20 cellular contexts compared by ENCODE assay signal in the genomic region with DNA sequence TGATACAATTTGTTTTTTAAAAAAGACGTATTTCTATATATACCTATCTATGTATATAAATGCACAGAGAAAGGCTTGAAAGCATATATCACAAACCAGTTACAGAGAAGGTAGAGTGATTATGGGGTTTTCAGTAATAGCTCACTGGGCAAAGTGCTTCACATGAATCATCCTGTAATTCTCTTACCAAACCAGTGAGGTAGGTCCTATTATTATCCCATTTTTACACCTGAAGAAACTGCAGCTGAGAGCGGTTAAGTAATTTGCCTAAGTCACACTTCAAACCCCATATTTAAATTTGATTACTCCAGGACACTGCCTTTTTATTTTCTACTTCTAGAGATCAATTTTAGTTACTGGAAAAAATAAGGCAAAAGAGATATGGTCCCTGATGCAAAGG. TPM values are rescaled to one million over a fixed set of nuclear protein-coding genes. Genes with fewer than 3 reads are reported as not detected.
DNase-seq lines count a peak whose midpoint lies in the region; TF ChIP-seq lines count a peak whose summit lies in the region.
"Had no signal": no experiment of that assay in that cellular context is flagged by ENCODE, and none has a peak within 500 bp of the region (broad histone marks: within the 10 kb centered on the region; RNA-seq: fewer than 3 reads in every experiment).

No MANE protein-coding gene starts in this region.

- H3K27ac Mint-ChIP-seq in CD14-positive monocyte = no peak overlapping the region
- H3K27ac Mint-ChIP-seq: activated CD4-positive, alpha-beta T cell treated with anti-CD3 and anti-CD28 coated beads, Interleukin-2, amount 10 ng/mL, durations not matched to agents 24 days and 14 days; activated T-cell treated with anti-CD3 and anti-CD28 coated beads, Interleukin-2, amount 50 U/mL, for 72 hours; naive thymus-derived CD8-positive, alpha-beta T cell had no signal

- no peak overlapping the region for H4K8ac ChIP-seq in mesenchymal stem cell (ENCODE audit: low read length)

- no peaks in the 10 kb centered on the region for H3K9me2 ChIP-seq in SU-DHL-6 (replicated peaks; ENCODE audit: insufficient read depth, low read length)

- no peaks in the 10 kb centered on the region for H3K9me3 Mint-ChIP-seq in CD14-positive monocyte
- H3K9me3 Mint-ChIP-seq: activated CD4-positive, alpha-beta T cell treated with anti-CD3 and anti-CD28 coated beads, Interleukin-2, amount 10 ng/mL, durations not matched to agents 24 days and 14 days; activated T-cell treated with anti-CD3 and anti-CD28 coated beads, Interleukin-2, amount 50 U/mL, for 72 hours; IgD-negative memory B cell; naive thymus-derived CD8-positive, alpha-beta T cell had no signal

- no peaks in the 10 kb centered on the region for H3K27me3 ChIP-seq in SU-DHL-6 (ENCODE audit: low read length)
- H3K27me3 ChIP-seq in mesenchymal stem cell (ENCODE audit: control insufficient read depth in 1 of 2, insufficient read depth in 1 of 2, low read length in 2 of 2) = no peaks in the 10 kb centered on the region

- peak overlapping the region; percentile 79 for H2AK5ac ChIP-seq in mesenchymal stem cell (ENCODE audit: low read length, severe bottlenecking)

- no peak overlapping the region for H3K4me3 ChIP-seq in GM12865 (ENCODE audit: low read depth, low read length)
- no peak overlapping the region for H3K4me3 ChIP-seq in SU-DHL-6 (ENCODE audit: insufficient read depth, low read length, poor library complexity, severe bottlenecking)
- no peak overlapping the region for H3K4me3 ChIP-seq in mesenchymal stem cell (ENCODE audit: insufficient read depth in 1 of 2, low read depth in 1 of 2, low read length in 2 of 2)
- H3K4me3 ChIP-seq: HAP-1, SK-N-MC had no signal

- H3K36me3 ChIP-seq in SU-DHL-6 (ENCODE audit: low read length) = peaks cover 5% of the 10 kb centered on the region; the same call in 1 of the 2 replicates
- peaks cover 0 to 45% of the 10 kb centered on the region in 2 experiments for H3K36me3 ChIP-seq in mesenchymal stem cell (ENCODE audit: control insufficient read depth in 1 of 2, insufficient read depth in 2 of 2, low read depth in 1 of 2, low read length in 2 of 2)

- H3K4ac ChIP-seq in mesenchymal stem cell (ENCODE audit: low read depth in 1 of 2, low read length in 2 of 2) = no peak overlapping the region

- no peak overlapping the region for H2AFZ ChIP-seq in SU-DHL-6 (ENCODE audit: low read depth, low read length, severe bottlenecking)
- no peak overlapping the region for H2AFZ ChIP-seq in mesenchymal stem cell (ENCODE audit: low read depth, low read length)

- no peak overlapping the region for H2BK12ac ChIP-seq in mesenchymal stem cell (ENCODE audit: low read length in 2 of 2)

- H3K9me3 ChIP-seq in SU-DHL-6 (ENCODE audit: insufficient read depth, low read length) (no peaks in the 10 kb centered on the region), mesenchymal stem cell (ENCODE audit: control insufficient read depth, low read length) (no peaks in the 10 kb centered on the region)
- H3K9me3 ChIP-seq: HAP-1 had no signal

- no peaks in the 10 kb centered on the region for H3K27me3 Mint-ChIP-seq in CD14-positive monocyte (ENCODE audit: low read depth in 3 of 3)
- H3K27me3 Mint-ChIP-seq: activated CD4-positive, alpha-beta T cell treated with anti-CD3 and anti-CD28 coated beads, Interleukin-2, amount 10 ng/mL, durations not matched to agents 24 days and 14 days; IgD-negative memory B cell; naive thymus-derived CD8-positive, alpha-beta T cell had no signal

- no peaks in the 10 kb centered on the region for H4K20me1 ChIP-seq in SU-DHL-6 (ENCODE audit: low read depth, low read length)

- H3K79me2 ChIP-seq in SU-DHL-6 (ENCODE audit: insufficient read depth, low read length) = peaks cover 4% of the 10 kb centered on the region; the same call in 1 of the 2 replicates

- H3F3A ChIP-seq in SU-DHL-6 (ENCODE audit: insufficient read depth) = no peaks in the 10 kb centered on the region

- no peak overlapping the region for H2BK15ac ChIP-seq in mesenchymal stem cell (ENCODE audit: low read depth, poor library complexity, severe bottlenecking)

- peaks cover 13% of the 10 kb centered on the region for H3K4me1 ChIP-seq in mesenchymal stem cell (ENCODE audit: control insufficient read depth, insufficient read depth, low read depth, low read length)

- no peak overlapping the region for H2BK120ac ChIP-seq in mesenchymal stem cell (ENCODE audit: low read depth, low read length)

- H3K27ac ChIP-seq in SU-DHL-6 (ENCODE audit: low read depth, low read length) (0 out of 2 replicates have a peak overlapping the region, but pooled peaks have one; percentile 3), mesenchymal stem cell (ENCODE audit: low read length, poor library complexity, severe bottlenecking) (peak overlapping the region; percentile 45)
- H3K27ac ChIP-seq: SK-N-MC had no signal

- no peak overlapping the region for H3K9ac ChIP-seq in SU-DHL-6 (ENCODE audit: low read length)
- no peak overlapping the region for H3K9ac ChIP-seq in mesenchymal stem cell (ENCODE audit: low read length)

- peaks cover 13% of the 10 kb centered on the region for H3K4me1 Mint-ChIP-seq in CD14-positive monocyte

- no peak overlapping the region for H3K23ac ChIP-seq in mesenchymal stem cell (ENCODE audit: low read length in 2 of 2)

- H2BK5ac ChIP-seq in mesenchymal stem cell (ENCODE audit: low read depth, low read length, poor library complexity, severe bottlenecking) = no peak overlapping the region

- H3K4me2 ChIP-seq in SU-DHL-6 (ENCODE audit: low read depth, low read length, poor library complexity, severe bottlenecking) = peak overlapping the region; percentile 12
- H3K4me2 ChIP-seq in mesenchymal stem cell (ENCODE audit: low read length, poor library complexity, severe bottlenecking) = no peak overlapping the region

- DNase-seq in GM12865 (ENCODE audit: low read depth) (peak; percentile 12), NCI-H1048 (lab: John Stamatoyannopoulos, UW) (peak; percentile 39), mesenchymal stem cell (no peak), LoVo (ENCODE audit: low spot score) (no peak), CD14-positive monocyte (ENCODE audit: low spot score) (no peak), NCI-H510A treated with DMSO at 0.1 percent for 48 hours (lab: John Stamatoyannopoulos, UW) (no peak), DMS79 treated with DMSO at 0.1 percent for 48 hours (lab: John Stamatoyannopoulos, UW) (no peak)
- DNase-seq: activated CD4-positive, alpha-beta T cell treated with anti-CD3 and anti-CD28 coated beads, Interleukin-2, amount 10 ng/mL, durations not matched to agents 24 days and 14 days; activated naive CD4-positive, alpha-beta T cell treated with anti-CD3 and anti-CD28 coated beads, Interleukin-2, amount 50 U/mL, for 16 hours; activated T-cell treated with anti-CD3 and anti-CD28 coated beads, Interleukin-2, amount 50 U/mL, for 72 hours; aorta; C1 segment of cervical spinal cord; naive thymus-derived CD8-positive, alpha-beta T cell; NCI-H1436 treated with DMSO at 0.1 percent for 48 hours; NK-92 treated with Interleukin-12 subunit alpha and Interleukin-12 subunit beta, amount 100 ng/mL, for 24 hours; T-helper 2 cell had no signal

- TF ChIP-seq CTCF in GM12865 (IDR thresholded peaks at IDR 0.05; ENCODE audit: insufficient read depth, low read depth, low read length, missing control alignments) = no peak
- no peak for TF ChIP-seq CTCF in SU-DHL-6 (IDR thresholded peaks at IDR 0.05; ENCODE audit: insufficient read depth, low read length, poor library complexity, severe bottlenecking)
- TF ChIP-seq CTCF in CD14-positive monocyte (IDR thresholded peaks at IDR 0.05) = no peak

- H3K18ac ChIP-seq in mesenchymal stem cell (ENCODE audit: low read depth in 1 of 2, low read length in 2 of 2) = no peak overlapping the region

- 100% methylated on average over 1 of the region's 2 CpGs for WGBS in mesenchymal stem cell

- no peak overlapping the region for H4K91ac ChIP-seq in mesenchymal stem cell (ENCODE audit: low read length)

- H3K14ac ChIP-seq in mesenchymal stem cell (ENCODE audit: low read length in 2 of 2) = no peak overlapping the region

- peaks cover 22 to 28% of the 10 kb centered on the region in 2 donors for H3K36me3 Mint-ChIP-seq in CD14-positive monocyte

- H3K79me1 ChIP-seq in mesenchymal stem cell (replicated peaks; ENCODE audit: low read length, poor library complexity, severe bottlenecking) = peaks cover 4% of the 10 kb centered on the region

- intact Hi-C loops in CD14-positive monocyte (cut with micrococcal nuclease) = loop anchor here in 1 of 2 donors (10.0 kb wide), 1 partner anchor 144 kb away; the partner anchor contains the start of gene TRPC4AP

- no peak overlapping the region for H3K4me3 Mint-ChIP-seq in CD14-positive monocyte
- H3K4me3 Mint-ChIP-seq: activated CD4-positive, alpha-beta T cell treated with anti-CD3 and anti-CD28 coated beads, Interleukin-2, amount 10 ng/mL, durations not matched to agents 24 days and 14 days; activated T-cell treated with anti-CD3 and anti-CD28 coated beads, Interleukin-2, amount 50 U/mL, for 72 hours; IgD-negative memory B cell; naive thymus-derived CD8-positive, alpha-beta T cell had no signal

RNA-seq across cellular contexts. Expression of gene GSS, which starts 4.4 kb away (rescaled TPM):
- 40.8 TPM for polyA plus RNA-seq in mesenchymal stem cell (2013, experiment 1 of 2)
- polyA plus RNA-seq in mesenchymal stem cell (2013, experiment 2 of 2) = 38.6 TPM
- polyA plus RNA-seq in CD14-positive monocyte = 10 to 100 TPM; 30.4 to 34.0 TPM

RNA-seq across cellular contexts. Expression of gene MYH7B, which starts 4.4 kb away (rescaled TPM):
- 0.10 TPM for polyA plus RNA-seq in mesenchymal stem cell (2013, experiment 1 of 2)
- polyA plus RNA-seq in mesenchymal stem cell (2013, experiment 2 of 2) = 0.08 TPM
- not detected for polyA plus RNA-seq in CD14-positive monocyte

Comparison
In these comparisons a context has a peak if more than half of its experiments do, and no peak if none do; other contexts are left out.
1. DNase-seq: peak in GM12865 (single experiment) and NCI-H1048 (single experiment); none in mesenchymal stem cell (single experiment), LoVo (single experiment), CD14-positive monocyte (single experiment), NCI-H510A treated with DMSO at 0.1 percent for 48 hours (single experiment) and DMS79 treated with DMSO at 0.1 percent for 48 hours (single experiment).